8 cellular contexts compared by ENCODE assay signal in genomic region chr3:69920009-69920408, GRCh38.
DNase-seq lines count a peak whose midpoint lies in the region; ATAC-seq, FAIRE-seq and TF ChIP-seq lines count a peak whose summit lies in the region.
"Not testable (repeated sequence)": the region's sequence is repeated elsewhere in the genome, so short reads cannot be mapped to it uniquely, and the experiment has no call there.

No MANE protein-coding gene starts in this region.

- H3K9me3 ChIP-seq in right lobe of liver, thoracic aorta: not testable (repeated sequence)

- H3K4me1 ChIP-seq in right lobe of liver; thoracic aorta (ENCODE audit: control insufficient read depth in 1 of 2, low read depth in 2 of 2): not testable (repeated sequence)

- TF ChIP-seq CTCF in AG09319 (IDR thresholded peaks at IDR 0.05; ENCODE audit: low read depth, low read length) (peak; percentile 13), GM12864 (IDR thresholded peaks at IDR 0.05; ENCODE audit: low read depth, low read length, missing control alignments) (peak; percentile 53), bronchial epithelial cell (IDR thresholded peaks at IDR 0.05; ENCODE audit: insufficient read depth, low read length, severe bottlenecking) (peak; percentile 24), fibroblast of pulmonary artery (IDR thresholded peaks at IDR 0.05; ENCODE audit: low read length, missing control alignments) (peak; percentile 42), right lobe of liver (IDR thresholded peaks at IDR 0.05) (peak; percentile 7 to 34 (median 24)), thoracic aorta (IDR thresholded peaks at IDR 0.05) (peak; percentile 26)

- H3K27ac ChIP-seq in right lobe of liver, thoracic aorta: not testable (repeated sequence)

- DNase-seq in AG09319 (ENCODE audit: extremely low read depth, low read depth); GM12864 (ENCODE audit: low read depth); bronchial epithelial cell (ENCODE audit: low read depth); right lobe of liver; thoracic aorta (ENCODE audit: low spot score): not testable (repeated sequence)
- peak; percentile 63 for DNase-seq in Jurkat, Clone E6-1 (ENCODE audit: low read depth, low spot score)
- DNase-seq in SHP77 (lab: John Stamatoyannopoulos, UW) (peak; percentile 3 to 6), fibroblast of pulmonary artery (ENCODE audit: low read depth) (peak; percentile 2)

- 27% methylated on average over 5 of the region's 10 CpGs for WGBS in right lobe of liver (ENCODE audit: insufficient coverage, low coverage, low lambda C conversion rate, missing lambda C conversion rate)

- H3K36me3 ChIP-seq in bronchial epithelial cell (ENCODE audit: control insufficient read depth, insufficient read depth, low read length); right lobe of liver; thoracic aorta: not testable (repeated sequence)

- not testable (repeated sequence) for H3K4me3 ChIP-seq in GM12864 (ENCODE audit: low read depth, low read length); Jurkat, Clone E6-1 (ENCODE audit: low read length); bronchial epithelial cell (ENCODE audit: low read depth, low read length); fibroblast of pulmonary artery (replicated peaks; ENCODE audit: low read depth, low read length); right lobe of liver; thoracic aorta

- FAIRE-seq in bronchial epithelial cell (lab: Jason Lieb, UNC): not testable (repeated sequence)

- not testable (repeated sequence) for TF ChIP-seq POLR2A in right lobe of liver (IDR thresholded peaks at IDR 0.05)

- intact Hi-C loops in right lobe of liver (cut with DNase I): not testable (repeated sequence)

- ATAC-seq in right lobe of liver; thoracic aorta (ENCODE audit: insufficient number of reproducible peaks, low FRiP score, low read depth): not testable (repeated sequence)

- H3K27me3 ChIP-seq in bronchial epithelial cell (ENCODE audit: control insufficient read depth, insufficient read depth, low read length); right lobe of liver; thoracic aorta (replicated peaks; ENCODE audit: insufficient read depth): not testable (repeated sequence)
